Comparison of ENCODE assay signal across 8 cellular contexts in the genomic region with DNA sequence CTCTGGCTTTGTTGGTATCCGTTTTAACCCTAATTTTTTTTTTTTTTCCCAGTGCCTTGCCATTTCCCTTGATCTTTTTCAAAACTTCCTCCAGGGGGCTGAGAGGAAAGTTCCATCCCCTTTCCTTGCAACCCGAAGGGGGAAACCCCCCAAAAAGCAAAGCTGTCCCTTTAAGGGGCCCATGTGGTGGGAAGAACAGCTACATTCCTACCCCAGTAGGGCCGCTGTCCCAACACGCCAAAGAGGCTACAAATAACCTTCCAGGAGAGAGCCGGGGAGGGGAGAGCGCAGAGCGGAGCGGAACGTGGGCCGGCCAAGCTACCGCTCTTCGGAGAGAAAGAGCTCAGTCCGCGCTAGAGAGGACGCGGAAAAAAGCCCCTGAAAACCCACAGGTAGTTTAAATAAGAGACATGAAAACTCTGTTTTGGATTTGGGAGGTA. TPM values are rescaled to one million over a fixed set of nuclear protein-coding genes. Genes with fewer than 3 reads are reported as not detected.
A peak's percentile ranks its signal among the peaks of the same experiment; 100 is the strongest.
DNase-seq lines count a peak whose midpoint lies in the region; ATAC-seq and TF ChIP-seq lines count a peak whose summit lies in the region.

No MANE protein-coding gene starts in this region.

- no peak overlapping the region for H3K27ac Mint-ChIP-seq in activated T-helper 1 cell treated with anti-CD3 and anti-CD28 coated beads, Interleukin-12 subunit alpha, Interleukin-12 subunit beta, Interleukin-2, Interleukin-4 antibody, amounts not matched to agents 30 ng/mL and 10 ng/mL and 1 ng/mL, durations not matched to agents 14 hours and 24 hours and 36 hours

- peak overlapping the region; percentile 74 for H3K4me3 Mint-ChIP-seq in activated T-helper 1 cell treated with anti-CD3 and anti-CD28 coated beads, Interleukin-12 subunit alpha, Interleukin-12 subunit beta, Interleukin-2, Interleukin-4 antibody, amounts not matched to agents 30 ng/mL and 10 ng/mL and 1 ng/mL, durations not matched to agents 14 hours and 24 hours and 36 hours

- intact Hi-C loops in activated T-helper 1 cell treated with anti-CD3 and anti-CD28 coated beads, Interleukin-12 subunit alpha, Interleukin-12 subunit beta, Interleukin-2, Interleukin-4 antibody, amounts not matched to agents 30 ng/mL and 10 ng/mL and 1 ng/mL, durations not matched to agents 14 hours and 24 hours and 36 hours (cut with micrococcal nuclease) = no loop called here

- peak overlapping the region; percentile 82 for H2AFZ ChIP-seq in neuron (ENCODE audit: low read depth, low read length)

- H3K9me3 Mint-ChIP-seq in activated T-helper 1 cell treated with anti-CD3 and anti-CD28 coated beads, Interleukin-12 subunit alpha, Interleukin-12 subunit beta, Interleukin-2, Interleukin-4 antibody, amounts not matched to agents 30 ng/mL and 10 ng/mL and 1 ng/mL, durations not matched to agents 14 hours and 24 hours and 36 hours = no peaks in the 10 kb centered on the region

- H3K4me3 ChIP-seq in neuron (ENCODE audit: low read length) = peak overlapping the region; percentile 80

- H3K4me1 ChIP-seq in foreskin keratinocyte = peaks cover 31% of the 10 kb centered on the region
- H3K4me1 ChIP-seq in neuron (ENCODE audit: insufficient read depth, low read length) = peaks cover 58% of the 10 kb centered on the region

- peak; percentile 64 for ATAC-seq in foreskin keratinocyte
- ATAC-seq in HG03442 (IDR thresholded peaks at IDR 0.05; ENCODE audit: unreplicated experiment) = no peak
- no peak for ATAC-seq in GM21529 (IDR thresholded peaks at IDR 0.05; ENCODE audit: unreplicated experiment)
- no peak for ATAC-seq in GM19035 (IDR thresholded peaks at IDR 0.05; ENCODE audit: unreplicated experiment)

- H3K27ac ChIP-seq in foreskin keratinocyte = peak overlapping the region; percentile 1

- DNase-seq in EL = peak; percentile 82
- DNase-seq in activated T-helper 1 cell treated with anti-CD3 and anti-CD28 coated beads, Interleukin-12 subunit alpha, Interleukin-12 subunit beta, Interleukin-2, Interleukin-4 antibody, amounts not matched to agents 30 ng/mL and 10 ng/mL and 1 ng/mL, durations not matched to agents 14 hours and 24 hours and 36 hours (ENCODE audit: low spot score) = no peak
- DNase-seq in foreskin keratinocyte = peak; percentile 71 to 81

- no peak for TF ChIP-seq EP300 in Ishikawa (IDR thresholded peaks at IDR 0.05; ENCODE audit: borderline replicate concordance)

- H3K4me1 Mint-ChIP-seq in activated T-helper 1 cell treated with anti-CD3 and anti-CD28 coated beads, Interleukin-12 subunit alpha, Interleukin-12 subunit beta, Interleukin-2, Interleukin-4 antibody, amounts not matched to agents 30 ng/mL and 10 ng/mL and 1 ng/mL, durations not matched to agents 14 hours and 24 hours and 36 hours (ENCODE audit: low read depth) = peaks cover 24% of the 10 kb centered on the region

- 0 out of 2 replicates have a peak, but pooled peaks have one; percentile 6 for TF ChIP-seq RAD21 in Ishikawa (IDR thresholded peaks at IDR 0.05; ENCODE audit: low read depth)

- peaks cover 76% of the 10 kb centered on the region for H3K27me3 Mint-ChIP-seq in activated T-helper 1 cell treated with anti-CD3 and anti-CD28 coated beads, Interleukin-12 subunit alpha, Interleukin-12 subunit beta, Interleukin-2, Interleukin-4 antibody, amounts not matched to agents 30 ng/mL and 10 ng/mL and 1 ng/mL, durations not matched to agents 14 hours and 24 hours and 36 hours (ENCODE audit: insufficient read depth)

- no peaks in the 10 kb centered on the region for H3K27me3 ChIP-seq in foreskin keratinocyte
- H3K27me3 ChIP-seq in neuron (ENCODE audit: insufficient read depth, low read length) = no peaks in the 10 kb centered on the region

- TF ChIP-seq CTCF in foreskin keratinocyte (conservative IDR thresholded peaks at IDR 0.05) = peak; percentile 41

- no peaks in the 10 kb centered on the region for H3K9me3 ChIP-seq in neuron (ENCODE audit: low read length)

- H3K36me3 ChIP-seq in neuron (ENCODE audit: insufficient read depth, low read length) = no peaks in the 10 kb centered on the region

- H3K36me3 Mint-ChIP-seq in activated T-helper 1 cell treated with anti-CD3 and anti-CD28 coated beads, Interleukin-12 subunit alpha, Interleukin-12 subunit beta, Interleukin-2, Interleukin-4 antibody, amounts not matched to agents 30 ng/mL and 10 ng/mL and 1 ng/mL, durations not matched to agents 14 hours and 24 hours and 36 hours (ENCODE audit: low read depth) = peaks cover 2% of the 10 kb centered on the region

TF ChIP-seq in Ishikawa, 13 proteins besides CTCF, POLR2A, EP300 and RAD21:
- TF ChIP-seq, protein P1, sequence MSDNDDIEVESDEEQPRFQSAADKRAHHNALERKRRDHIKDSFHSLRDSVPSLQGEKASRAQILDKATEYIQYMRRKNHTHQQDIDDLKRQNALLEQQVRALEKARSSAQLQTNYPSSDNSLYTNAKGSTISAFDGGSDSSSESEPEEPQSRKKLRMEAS (IDR thresholded peaks at IDR 0.05) = peak; percentile 74
- TF ChIP-seq, protein P2, sequence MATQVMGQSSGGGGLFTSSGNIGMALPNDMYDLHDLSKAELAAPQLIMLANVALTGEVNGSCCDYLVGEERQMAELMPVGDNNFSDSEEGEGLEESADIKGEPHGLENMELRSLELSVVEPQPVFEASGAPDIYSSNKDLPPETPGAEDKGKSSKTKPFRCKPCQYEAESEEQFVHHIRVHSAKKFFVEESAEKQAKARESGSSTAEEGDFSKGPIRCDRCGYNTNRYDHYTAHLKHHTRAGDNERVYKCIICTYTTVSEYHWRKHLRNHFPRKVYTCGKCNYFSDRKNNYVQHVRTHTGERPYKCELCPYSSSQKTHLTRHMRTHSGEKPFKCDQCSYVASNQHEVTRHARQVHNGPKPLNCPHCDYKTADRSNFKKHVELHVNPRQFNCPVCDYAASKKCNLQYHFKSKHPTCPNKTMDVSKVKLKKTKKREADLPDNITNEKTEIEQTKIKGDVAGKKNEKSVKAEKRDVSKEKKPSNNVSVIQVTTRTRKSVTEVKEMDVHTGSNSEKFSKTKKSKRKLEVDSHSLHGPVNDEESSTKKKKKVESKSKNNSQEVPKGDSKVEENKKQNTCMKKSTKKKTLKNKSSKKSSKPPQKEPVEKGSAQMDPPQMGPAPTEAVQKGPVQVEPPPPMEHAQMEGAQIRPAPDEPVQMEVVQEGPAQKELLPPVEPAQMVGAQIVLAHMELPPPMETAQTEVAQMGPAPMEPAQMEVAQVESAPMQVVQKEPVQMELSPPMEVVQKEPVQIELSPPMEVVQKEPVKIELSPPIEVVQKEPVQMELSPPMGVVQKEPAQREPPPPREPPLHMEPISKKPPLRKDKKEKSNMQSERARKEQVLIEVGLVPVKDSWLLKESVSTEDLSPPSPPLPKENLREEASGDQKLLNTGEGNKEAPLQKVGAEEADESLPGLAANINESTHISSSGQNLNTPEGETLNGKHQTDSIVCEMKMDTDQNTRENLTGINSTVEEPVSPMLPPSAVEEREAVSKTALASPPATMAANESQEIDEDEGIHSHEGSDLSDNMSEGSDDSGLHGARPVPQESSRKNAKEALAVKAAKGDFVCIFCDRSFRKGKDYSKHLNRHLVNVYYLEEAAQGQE (IDR thresholded peaks at IDR 0.05; ENCODE audit: low read depth) = no peak
- TF ChIP-seq YY1 (IDR thresholded peaks at IDR 0.05; ENCODE audit: low read depth) = no peak
- no peak for TF ChIP-seq ZBTB7A (IDR thresholded peaks at IDR 0.05; ENCODE audit: low read depth)
- no peak for TF ChIP-seq CREB1 (IDR thresholded peaks at IDR 0.05; ENCODE audit: low read depth)
- TF ChIP-seq CEBPB (IDR thresholded peaks at IDR 0.05) = no peak
- TF ChIP-seq, protein P3, sequence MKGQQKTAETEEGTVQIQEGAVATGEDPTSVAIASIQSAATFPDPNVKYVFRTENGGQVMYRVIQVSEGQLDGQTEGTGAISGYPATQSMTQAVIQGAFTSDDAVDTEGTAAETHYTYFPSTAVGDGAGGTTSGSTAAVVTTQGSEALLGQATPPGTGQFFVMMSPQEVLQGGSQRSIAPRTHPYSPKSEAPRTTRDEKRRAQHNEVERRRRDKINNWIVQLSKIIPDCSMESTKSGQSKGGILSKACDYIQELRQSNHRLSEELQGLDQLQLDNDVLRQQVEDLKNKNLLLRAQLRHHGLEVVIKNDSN (IDR thresholded peaks at IDR 0.05) = no peak
- no peak for TF ChIP-seq NFIC (IDR thresholded peaks at IDR 0.05)
- TF ChIP-seq TAF1 (IDR thresholded peaks at IDR 0.05; ENCODE audit: low read depth) = no peak
- TF ChIP-seq TEAD4 (IDR thresholded peaks at IDR 0.05) = peak; percentile 65
- TF ChIP-seq FOXM1 (IDR thresholded peaks at IDR 0.05; ENCODE audit: borderline replicate concordance, low read depth) = no peak
- no peak for TF ChIP-seq EGR1 (IDR thresholded peaks at IDR 0.05)
- peak; percentile 19; the same call in 1 of the 2 replicates for TF ChIP-seq TCF12 (IDR thresholded peaks at IDR 0.05; ENCODE audit: low read depth)

RNA-seq across cellular contexts. Expression of a gene that starts 1.7 kb away (rescaled TPM):
- total RNA-seq in activated T-helper 1 cell treated with anti-CD3 and anti-CD28 coated beads, Interleukin-12 subunit alpha, Interleukin-12 subunit beta, Interleukin-2, Interleukin-4 antibody, amounts not matched to agents 30 ng/mL and 10 ng/mL and 1 ng/mL, durations not matched to agents 14 hours and 24 hours and 36 hours = 0.08 and 0.15 TPM in 2 replicates
- total RNA-seq in foreskin keratinocyte = 9.0 and 9.5 TPM in 2 replicates
- polyA plus RNA-seq in foreskin keratinocyte = 4.2 and 5.0 TPM in 2 replicates

RNA-seq across cellular contexts. Expression of a gene that starts 19.9 kb away (rescaled TPM):
- 15.1 and 16.7 TPM in 2 replicates for total RNA-seq in activated T-helper 1 cell treated with anti-CD3 and anti-CD28 coated beads, Interleukin-12 subunit alpha, Interleukin-12 subunit beta, Interleukin-2, Interleukin-4 antibody, amounts not matched to agents 30 ng/mL and 10 ng/mL and 1 ng/mL, durations not matched to agents 14 hours and 24 hours and 36 hours
- 25.0 and 30.3 TPM in 2 replicates for total RNA-seq in foreskin keratinocyte
- 29.5 and 32.5 TPM in 2 replicates for polyA plus RNA-seq in foreskin keratinocyte
